1 cellular context compared by ENCODE assay signal in the genomic region with DNA sequence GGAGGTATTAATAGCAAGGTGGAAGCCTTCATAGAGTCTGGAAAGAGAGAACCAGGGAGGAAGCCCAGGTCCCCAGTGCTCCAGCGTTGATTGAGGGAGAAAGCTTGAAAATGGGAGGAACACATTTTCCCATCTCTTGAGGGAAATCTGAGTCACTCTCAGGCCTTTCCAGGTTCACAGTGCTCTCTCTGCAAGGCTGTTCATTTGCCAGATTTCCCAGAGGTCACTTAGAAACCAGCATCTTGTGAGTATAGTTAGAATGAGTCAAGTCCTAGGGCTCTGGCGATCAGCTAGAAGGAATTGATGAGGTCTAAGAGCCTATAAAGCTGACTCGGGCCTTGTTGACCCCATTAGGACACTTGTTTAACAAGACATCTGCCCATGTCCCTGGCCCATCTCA.
TF ChIP-seq lines count a peak whose summit lies in the region.

No MANE protein-coding gene starts in this region.

TF ChIP-seq in GM12878, 131 proteins besides CTCF, POLR2A, EP300 and RAD21:
- peak; percentile 17; the same call in 1 of the 2 replicates for TF ChIP-seq MTA3 (IDR thresholded peaks at IDR 0.05; ENCODE audit: borderline replicate concordance, low read length)
- TF ChIP-seq SP1 (IDR thresholded peaks at IDR 0.05; ENCODE audit: low read depth, low read length), result no peak
TF ChIP-seq in GM12878: peak in this region for 1.
